ENCODE assay signal across 16 cellular contexts in genomic region chr11:68438658-68439259, GRCh38. TPM values are rescaled to one million over a fixed set of nuclear protein-coding genes. Genes with fewer than 3 reads are reported as not detected.
DNase-seq lines count a peak whose midpoint lies in the region; ATAC-seq, FAIRE-seq and TF ChIP-seq lines count a peak whose summit lies in the region.
"Had no signal": no experiment of that assay in that cellular context is flagged by ENCODE, and none has a peak within 500 bp of the region (broad histone marks: within the 10 kb centered on the region; RNA-seq: fewer than 3 reads in every experiment).

No MANE protein-coding gene starts in this region.

- peak overlapping the region; percentile 67 to 97 (median 91) for H3K4me2 ChIP-seq in BLaER1 treated with 17β-estradiol and CSF1 and Interleukin-3, amounts not matched to agents 10 nM and 100 nM
- H3K4me2 ChIP-seq in IMR-90 (ENCODE audit: low read depth, low read length) (no peak overlapping the region), H1 (ENCODE audit: insufficient read depth in 1 of 2, low read depth in 2 of 2, low read length in 2 of 2) (no peak overlapping the region)

- H2BK20ac ChIP-seq in IMR-90 (ENCODE audit: low read depth, low read length), result no peak overlapping the region
- no peak overlapping the region for H2BK20ac ChIP-seq in H1 (ENCODE audit: low read length)

- H2BK5ac ChIP-seq in IMR-90 (ENCODE audit: low read depth, low read length, poor library complexity, severe bottlenecking) (no peak overlapping the region), H1 (ENCODE audit: low read depth, low read length) (no peak overlapping the region)

- H3K14ac ChIP-seq in IMR-90 (replicated peaks; ENCODE audit: low read depth, low read length) (no peak overlapping the region), H1 (ENCODE audit: insufficient read length) (no peak overlapping the region)

- FAIRE-seq in H1 (lab: Jason Lieb, UNC), result no peak

- in situ Hi-C loops in IMR-90 (cut with MboI; ENCODE audit: low sequenced_read_pairs), result no loop called here

- no peaks in the 10 kb centered on the region for H3K9me3 ChIP-seq in BLaER1 treated with 17β-estradiol and CSF1 and Interleukin-3, amounts not matched to agents 10 nM and 100 nM (replicated peaks in 1 of 11)
- H3K9me3 ChIP-seq in IMR-90 (ENCODE audit: control insufficient read depth, insufficient read depth, low read length), result no peaks in the 10 kb centered on the region
- H3K9me3 ChIP-seq in H1 (ENCODE audit: insufficient read depth in 2 of 2, low read depth in 1 of 2, low read length in 1 of 2), result no peaks in the 10 kb centered on the region
- no peaks in the 10 kb centered on the region for H3K9me3 ChIP-seq in ovary
- H3K9me3 ChIP-seq in breast epithelium, result no peaks in the 10 kb centered on the region

- CTCF ChIA-PET in IMR-90 (lab: Yijun Ruan, JAX) (no interaction called here), H1 (lab: Charles Lee; ENCODE audit: partially characterized antibody) (interaction anchor here (0.8 to 2.2 kb wide), 8 partner anchors 15 to 141 kb away, joined by 3 to 8 read pairs (median 5); no protein-coding TSS in a partner anchor)

- peaks cover 0 to 92% (median 22%) of the 10 kb centered on the region in 11 experiments; a peak in 14 of 22 replicates for H4K20me1 ChIP-seq in BLaER1 treated with 17β-estradiol and CSF1 and Interleukin-3, amounts not matched to agents 10 nM and 100 nM
- H4K20me1 ChIP-seq in IMR-90 (ENCODE audit: insufficient read depth, low read length) (0 out of 2 replicates have a peak, but pooled peaks cover 3% of the 10 kb centered on the region), H1 (replicated peaks in 1 of 2; ENCODE audit: control insufficient read depth in 1 of 2, insufficient read depth in 2 of 2, low read length in 2 of 2) (peaks cover 0 to 9% of the 10 kb centered on the region in 2 experiments)

- H2AK5ac ChIP-seq in IMR-90 (ENCODE audit: low read depth, low read length) (no peak overlapping the region), H1 (ENCODE audit: low read depth, low read length) (no peak overlapping the region)

- H4K5ac ChIP-seq in IMR-90 (ENCODE audit: low read depth, low read length), result no peak overlapping the region
- no peak overlapping the region for H4K5ac ChIP-seq in H1 (ENCODE audit: insufficient read length, low read depth, low read length)

- H4K8ac ChIP-seq in IMR-90 (ENCODE audit: low read depth in 2 of 2, low read length in 2 of 2), result no peak overlapping the region
- no peak overlapping the region for H4K8ac ChIP-seq in H1 (ENCODE audit: extremely low read depth, insufficient read depth, low read length)

- H2BK12ac ChIP-seq in H1 (ENCODE audit: low read depth, low read length), result peak overlapping the region; percentile 75; the same call in 1 of the 2 replicates

- peak overlapping the region in 7 of 11 experiments; percentile 24 to 76 (median 58); a peak in 11 of 22 replicates for H3K27ac ChIP-seq in BLaER1 treated with 17β-estradiol and CSF1 and Interleukin-3, amounts not matched to agents 10 nM and 100 nM
- H3K27ac ChIP-seq in IMR-90 (ENCODE audit: insufficient read depth, low read length) (no peak overlapping the region), H1 (ENCODE audit: low read depth, low read length) (no peak overlapping the region), ovary (peak overlapping the region; percentile 4 to 95), breast epithelium (peak overlapping the region in 1 of 2 donors; percentile 85)

- peak overlapping the region; percentile 14 for H2AFZ ChIP-seq in IMR-90 (replicated peaks; ENCODE audit: low read length, poor library complexity)
- no peak overlapping the region for H2AFZ ChIP-seq in H1 (ENCODE audit: low read length)

- DNase-seq in IMR-90, result no peak
- DNase-seq in H1 (ENCODE audit: low read depth in 1 of 2, low spot score in 2 of 2), result no peak
- no peak for DNase-seq in ovary
- DNase-seq in D341Med (ENCODE audit: low spot score), result no peak
- no peak for DNase-seq in breast epithelium (ENCODE audit: low spot score in 2 of 2)
- DNase-seq: CD4-positive, alpha-beta T cell; DMS79; NCI-H1092; NCI-H146; NCI-H2081; NCI-H2227 treated with DMSO at 0.1 percent for 48 hours; NCI-H524 treated with DMSO at 0.1 percent for 48 hours; SHP77 treated with DMSO at 0.1 percent for 48 hours had no signal

- no peak overlapping the region for H2AK9ac ChIP-seq in IMR-90 (replicated peaks; ENCODE audit: low read depth, low read length, poor library complexity)

- H3K4me3 ChIP-seq in BLaER1 treated with 17β-estradiol and CSF1 and Interleukin-3, amounts not matched to agents 10 nM and 100 nM, result no peak overlapping the region
- H3K4me3 ChIP-seq in IMR-90 (ENCODE audit: insufficient read depth, low read depth, low read length), result no peak overlapping the region
- no peak overlapping the region for H3K4me3 ChIP-seq in H1 (ENCODE audit: extremely low read depth in 1 of 4, insufficient read depth in 2 of 4, low read depth in 3 of 4, low read length in 4 of 4)
- no peak overlapping the region for H3K4me3 ChIP-seq in ovary
- H3K4me3 ChIP-seq in breast epithelium, result no peak overlapping the region

- no peak overlapping the region for H2BK120ac ChIP-seq in IMR-90 (ENCODE audit: low read depth, low read length)
- no peak overlapping the region for H2BK120ac ChIP-seq in H1 (replicated peaks; ENCODE audit: low read depth, low read length)

- H3K23ac ChIP-seq in IMR-90 (ENCODE audit: low read depth, low read length) (no peak overlapping the region), H1 (ENCODE audit: insufficient read length) (no peak overlapping the region)

- TF ChIP-seq POLR2A in IMR-90 (IDR thresholded peaks at IDR 0.05; ENCODE audit: low read depth, low read length) (no peak), H1 (IDR thresholded peaks at IDR 0.05; ENCODE audit: control extremely low read depth in 1 of 2, low read depth in 2 of 2, low read length in 2 of 2) (no peak), ovary (IDR thresholded peaks at IDR 0.05) (no peak), breast epithelium (IDR thresholded peaks at IDR 0.05) (no peak)

- peaks cover 19% of the 10 kb centered on the region; the same call in 1 of the 2 replicates for H3K9me1 ChIP-seq in IMR-90 (ENCODE audit: insufficient read depth, low read length)

- H4K91ac ChIP-seq in IMR-90 (ENCODE audit: insufficient read depth, low read depth, low read length) (no peak overlapping the region), H1 (replicated peaks; ENCODE audit: insufficient read length, low read length) (no peak overlapping the region)

- H3K18ac ChIP-seq in IMR-90 (ENCODE audit: low read depth, low read length), result no peak overlapping the region
- no peak overlapping the region; the same call in 1 of the 2 replicates for H3K18ac ChIP-seq in H1 (ENCODE audit: extremely low read depth, low read length)

- no peaks in the 10 kb centered on the region for H3K27me3 ChIP-seq in BLaER1 treated with 17β-estradiol and CSF1 and Interleukin-3, amounts not matched to agents 10 nM and 100 nM
- no peaks in the 10 kb centered on the region for H3K27me3 ChIP-seq in IMR-90 (ENCODE audit: control insufficient read depth, insufficient read depth, low read length)
- H3K27me3 ChIP-seq in H1 (replicated peaks in 1 of 4; ENCODE audit: control insufficient read depth in 3 of 4, extremely low read depth in 1 of 4, insufficient read depth in 3 of 4, low read length in 3 of 4), result no peaks in the 10 kb centered on the region
- H3K27me3 ChIP-seq in ovary, result no peaks in the 10 kb centered on the region
- no peaks in the 10 kb centered on the region for H3K27me3 ChIP-seq in breast epithelium

- H3K56ac ChIP-seq in IMR-90 (ENCODE audit: extremely low read depth, insufficient read depth, low read length) (no peak overlapping the region), H1 (replicated peaks; ENCODE audit: insufficient read length, low read depth, low read length) (no peak overlapping the region)

- no peak for TF ChIP-seq CTCF in IMR-90 (conservative IDR thresholded peaks at IDR 0.05; ENCODE audit: low read depth, low read length)
- no peak for TF ChIP-seq CTCF in H1 (IDR thresholded peaks at IDR 0.05; ENCODE audit: control extremely low read depth in 1 of 3, insufficient read depth in 1 of 3, low read depth in 1 of 3, low read length in 3 of 3)
- TF ChIP-seq CTCF in ovary (IDR thresholded peaks at IDR 0.05), result no peak
- no peak for TF ChIP-seq CTCF in breast epithelium (IDR thresholded peaks at IDR 0.05)

- peaks cover 0 to 69% (median 29%) of the 10 kb centered on the region in 11 experiments; a peak in 18 of 22 replicates for H3K36me3 ChIP-seq in BLaER1 treated with 17β-estradiol and CSF1 and Interleukin-3, amounts not matched to agents 10 nM and 100 nM
- peaks cover 34% of the 10 kb centered on the region for H3K36me3 ChIP-seq in IMR-90 (ENCODE audit: control insufficient read depth, insufficient read depth, low read length)
- H3K36me3 ChIP-seq in H1 (ENCODE audit: control insufficient read depth in 2 of 4, insufficient read depth in 4 of 4, low read length in 3 of 4), result peaks cover 0 to 5% (median 1%) of the 10 kb centered on the region in 4 experiments; a peak in 4 of 8 replicates
- H3K36me3 ChIP-seq in ovary, result no peaks in the 10 kb centered on the region
- no peaks in the 10 kb centered on the region for H3K36me3 ChIP-seq in breast epithelium

- H3K4me1 ChIP-seq in BLaER1 treated with 17β-estradiol and CSF1 and Interleukin-3, amounts not matched to agents 10 nM and 100 nM, result peaks cover 74 to 92% (median 87%) of the 10 kb centered on the region in 10 experiments
- H3K4me1 ChIP-seq in IMR-90 (ENCODE audit: control insufficient read depth, insufficient read depth, low read length) (peaks cover 20% of the 10 kb centered on the region), H1 (replicated peaks in 1 of 4; ENCODE audit: control insufficient read depth in 3 of 4, insufficient read depth in 4 of 4, low read length in 3 of 4) (peaks cover 3 to 22% (median 9%) of the 10 kb centered on the region in 4 experiments), ovary (ENCODE audit: insufficient read depth) (peaks cover 10% of the 10 kb centered on the region), breast epithelium (peaks cover 0 to 2% of the 10 kb centered on the region in 2 donors)

- intact Hi-C loops in IMR-90 (cut with micrococcal nuclease), result no loop called here
- intact Hi-C loops in ovary (cut with DNase I), result no loop called here
- intact Hi-C loops in breast epithelium (cut with DNase I; ENCODE audit: low total_unique reads), result no loop called here

- H3K4ac ChIP-seq in IMR-90 (ENCODE audit: low read depth, low read length) (no peak overlapping the region), H1 (replicated peaks; ENCODE audit: insufficient read length, low read depth, low read length) (peak overlapping the region; percentile 73)

- H3K79me1 ChIP-seq in IMR-90 (ENCODE audit: low read depth in 1 of 2, low read length in 2 of 2), result 0 out of 4 replicates have a peak, but pooled peaks cover 0 to 2% of the 10 kb centered on the region in 2 experiments
- no peaks in the 10 kb centered on the region for H3K79me1 ChIP-seq in H1 (ENCODE audit: low read depth, low read length)

- no peak for TF ChIP-seq RAD21 in IMR-90 (IDR thresholded peaks at IDR 0.05; ENCODE audit: low read length)
- no peak for TF ChIP-seq RAD21 in H1 (IDR thresholded peaks at IDR 0.05 in 1 of 2, conservative IDR thresholded peaks at IDR 0.05 in 1 of 2; ENCODE audit: low read depth in 2 of 2, low read length in 2 of 2)

- WGBS in IMR-90 (ENCODE audit: extremely low coverage in 2 of 2, insufficient read length in 1 of 2), 2 experiments, result no CpG with 5 or more reads among the region's 6 CpGs
- 97% methylated on average over 6 of the region's 6 CpGs; no CpG with 5 or more reads in 1 of the 2 experiments for WGBS in H1 (ENCODE audit: extremely low coverage in 1 of 2, insufficient coverage in 1 of 2, insufficient read length in 1 of 2, insufficient replicate concordance in 2 of 2, low coverage in 1 of 2, low lambda C conversion rate in 2 of 2, missing lambda C conversion rate in 1 of 2), 2 experiments
- WGBS in ovary, 3 donors, result 78 to 94% (median 87%) methylated on average over 6 of the region's 6 CpGs

- no peaks in the 10 kb centered on the region for H3K79me2 ChIP-seq in H1 (ENCODE audit: control insufficient read depth in 1 of 2, insufficient read depth in 2 of 2, low read length in 2 of 2)

- H2BK15ac ChIP-seq in IMR-90 (ENCODE audit: low read depth, low read length) (no peak overlapping the region), H1 (ENCODE audit: low read length) (no peak overlapping the region)

- BruUV-seq in IMR-90 (replicated peaks; lab: Mats Ljungman, UMichigan), result no TSS peak

- ATAC-seq in IMR-90 (ENCODE audit: low read depth) (no peak), GM19324 (IDR thresholded peaks at IDR 0.05; ENCODE audit: low FRiP score, unreplicated experiment) (no peak)
- ATAC-seq: HCT116 had no signal

- dilution Hi-C loops in IMR-90 (cut with HindIII; ENCODE audit: low sequenced_read_pairs, unreplicated experiment), result no loop called here

- POLR2A ChIA-PET in IMR-90 (lab: Charles Lee; ENCODE audit: unreplicated experiment), result no interaction called here
- POLR2A ChIA-PET in H1 (lab: Charles Lee; ENCODE audit: partially characterized antibody), result interaction anchor here (1.2 kb wide), 1 partner anchor 22 kb away, joined by 4 read pairs; the partner anchor contains the start of gene PPP6R3

- H3K9ac ChIP-seq in BLaER1 treated with 17β-estradiol and CSF1 and Interleukin-3, amounts not matched to agents 10 nM and 100 nM, result peak overlapping the region in 7 of 11 experiments; percentile 0 to 73 (median 24); a peak in 8 of 22 replicates
- H3K9ac ChIP-seq in IMR-90 (ENCODE audit: low read depth, low read length) (no peak overlapping the region), H1 (replicated peaks in 1 of 4; ENCODE audit: extremely low read depth in 1 of 4, low read depth in 3 of 4, low read length in 3 of 4) (no peak overlapping the region)

- TF ChIP-seq EP300 in H1 (IDR thresholded peaks at IDR 0.05; ENCODE audit: borderline replicate concordance in 1 of 2, low read depth in 2 of 2, low read length in 2 of 2) (no peak), ovary (IDR thresholded peaks at IDR 0.05) (no peak)

- H3K23me2 ChIP-seq in H1 (ENCODE audit: low read depth, low read length), result no peaks in the 10 kb centered on the region

RNA-seq across cellular contexts. Expression of gene PPP6R3, which starts 21.8 kb away (rescaled TPM):
- 123 and 148 TPM in 2 replicates for total RNA-seq in IMR-90 (2012; rRNA removed)
- 29.0 and 30.1 TPM in 2 replicates for polyA plus RNA-seq in IMR-90 (2012; rRNA removed)
- 10.6 and 16.4 TPM in 2 replicates for polyA plus RNA-seq in IMR-90 (2012; cell fraction: cytosol; rRNA removed)
- polyA plus RNA-seq in IMR-90 (2012; cell fraction: nucleus; rRNA removed; ENCODE audit: low replicate concordance), result 59.9 and 60.3 TPM in 2 replicates
- total RNA-seq in H1 (2021; fragmentation: NEBNext Ultra II Directional; extraction: Animal tissue kit (Norgen Biotek cat#: 25700)), result 146 and 150 TPM in 2 replicates
- polyA plus RNA-seq in H1 (2011; rRNA removed), result 44.6 and 48.8 TPM in 2 replicates
- 56.3 TPM for polyA plus RNA-seq in H1 (2011; cell fraction: cytosol; rRNA removed)
- 109 TPM for polyA plus RNA-seq in H1 (2011; cell fraction: nucleus; rRNA removed)
- polyA plus RNA-seq in H1 (2012, experiment 1 of 2), result 58.7 to 84.4 TPM (median 70.3 TPM) in 4 replicates
- 7.0 TPM for polyA plus RNA-seq in H1 (2012, experiment 2 of 2)
- polyA plus RNA-seq in H1 (2013, experiment 1 of 2), result 64.9 TPM
- 66.0 TPM for polyA plus RNA-seq in H1 (2013, experiment 2 of 2)
- polyA minus RNA-seq in H1 (2011; rRNA and poly(A)+ RNA removed), result 113 and 126 TPM in 2 replicates
- polyA minus RNA-seq in H1 (2011; cell fraction: cytosol; rRNA and poly(A)+ RNA removed), result 150 TPM
- 209 TPM for polyA minus RNA-seq in H1 (2011; cell fraction: nucleus; rRNA and poly(A)+ RNA removed)
- total RNA-seq in ovary, result 100 to 1,000 TPM in 6 of 7 donors, 10 to 100 TPM in 1; 98.4 to 122 (median 114) TPM
- 10 to 100 TPM; 36.4 to 47.7 TPM for polyA plus RNA-seq in ovary
- 100 to 1,000 TPM; 113 to 227 (median 183) TPM for total RNA-seq in breast epithelium

Comparison
In these comparisons a context has a peak if more than half of its experiments do, and no peak if none do; other contexts are left out.
1. H3K27ac ChIP-seq: peak in BLaER1 treated with 17β-estradiol and CSF1 and Interleukin-3, amounts not matched to agents 10 nM and 100 nM (7 of 11) and ovary (2 of 2); none in IMR-90 (single experiment) and H1 (single experiment).
2. H3K4me2 ChIP-seq: peak in BLaER1 treated with 17β-estradiol and CSF1 and Interleukin-3, amounts not matched to agents 10 nM and 100 nM (11 of 11); none in IMR-90 (single experiment) and H1 (0 of 2).
3. H3K9ac ChIP-seq: peak in BLaER1 treated with 17β-estradiol and CSF1 and Interleukin-3, amounts not matched to agents 10 nM and 100 nM (7 of 11); none in IMR-90 (single experiment) and H1 (0 of 4).